ENCODE assay signal across 8 cellular contexts in the genomic region with DNA sequence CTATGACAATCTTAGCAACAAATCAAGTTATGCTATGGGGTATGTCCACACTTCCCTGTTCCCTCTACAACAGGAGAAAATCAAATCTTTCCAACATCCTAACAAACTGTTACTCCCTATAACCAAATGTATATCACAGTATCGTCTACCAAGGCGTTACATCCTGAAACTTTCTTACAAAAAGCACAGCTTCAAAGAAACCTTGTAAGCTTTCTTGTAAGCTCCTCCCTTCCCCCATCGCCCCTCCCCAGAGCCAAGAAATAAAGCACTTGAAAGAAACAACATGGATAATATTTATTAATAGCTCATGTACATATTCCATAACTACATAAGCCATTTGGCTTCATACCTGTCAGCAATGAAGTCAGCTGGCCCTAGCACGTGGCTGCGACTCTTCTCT. TPM values are rescaled to one million over a fixed set of nuclear protein-coding genes. Genes with fewer than 3 reads are reported as not detected.
DNase-seq lines count a peak whose midpoint lies in the region; ATAC-seq and TF ChIP-seq lines count a peak whose summit lies in the region.
"Not testable (repeated sequence)": the region's sequence is repeated elsewhere in the genome, so short reads cannot be mapped to it uniquely, and the experiment has no call there.

No MANE protein-coding gene starts in this region.

- not testable (repeated sequence) for H3K9ac ChIP-seq in IMR-90 (ENCODE audit: low read depth, low read length); SK-N-SH

- not testable (repeated sequence) for H3K9me2 ChIP-seq in SK-N-SH; hepatocyte (replicated peaks; ENCODE audit: insufficient read depth)

- not testable (repeated sequence) for H4K91ac ChIP-seq in IMR-90 (ENCODE audit: insufficient read depth, low read depth, low read length)

- not testable (repeated sequence) for TF ChIP-seq EP300 in SK-N-SH (IDR thresholded peaks at IDR 0.05; ENCODE audit: borderline replicate concordance in 1 of 2, low read depth in 1 of 2, low read length in 1 of 2); suprapubic skin (IDR thresholded peaks at IDR 0.05)

- not testable (repeated sequence) for H3K27me3 ChIP-seq in Caco-2 (replicated peaks; ENCODE audit: control insufficient read depth, insufficient read depth, low read length); IMR-90 (ENCODE audit: control insufficient read depth, insufficient read depth, low read length); SK-N-SH (ENCODE audit: insufficient read depth); hepatocyte; suprapubic skin

- not testable (repeated sequence) for H3K18ac ChIP-seq in IMR-90 (ENCODE audit: low read depth, low read length)

- not testable (repeated sequence) for H3K27ac Mint-ChIP-seq in Caco-2 (ENCODE audit: unreplicated experiment); neural crest cell (ENCODE audit: unreplicated experiment)
- peak overlapping the region; percentile 96 for H3K27ac Mint-ChIP-seq in activated T-cell treated with anti-CD3 and anti-CD28 coated beads, Interleukin-2, amount 50 U/mL, for 72 hours
- H3K27ac Mint-ChIP-seq in central memory CD8-positive, alpha-beta T cell (ENCODE audit: low read depth): peak overlapping the region; percentile 59

- H4K8ac ChIP-seq in IMR-90 (ENCODE audit: low read depth in 2 of 2, low read length in 2 of 2): not testable (repeated sequence)

- H3K4me1 ChIP-seq in Caco-2; IMR-90 (ENCODE audit: control insufficient read depth, insufficient read depth, low read length); SK-N-SH (ENCODE audit: control insufficient read depth in 1 of 2, insufficient read depth in 2 of 2, low read depth in 1 of 2, low read length in 1 of 2); hepatocyte (ENCODE audit: insufficient read depth): not testable (repeated sequence)
- H3K4me1 ChIP-seq in suprapubic skin: peaks cover 35% of the 10 kb centered on the region

- H3K4me3 ChIP-seq in Caco-2 (ENCODE audit: low read depth, low read length); IMR-90 (ENCODE audit: insufficient read depth, low read depth, low read length); hepatocyte: not testable (repeated sequence)
- peak overlapping the region in 1 of 2 experiments; percentile 40; a peak in 1 of 4 replicates for H3K4me3 ChIP-seq in SK-N-SH (ENCODE audit: low read depth in 2 of 2, low read length in 1 of 2)
- H3K4me3 ChIP-seq in suprapubic skin: peak overlapping the region; percentile 84

- POLR2A ChIA-PET in Caco-2 (lab: Charles Lee); IMR-90 (lab: Charles Lee; ENCODE audit: unreplicated experiment); SK-N-SH (lab: Yijun Ruan, JAX): not testable (repeated sequence)

- H2BK20ac ChIP-seq in IMR-90 (ENCODE audit: low read depth, low read length): not testable (repeated sequence)

- H3K79me2 ChIP-seq in SK-N-SH (ENCODE audit: insufficient read depth) (peaks cover 68% of the 10 kb centered on the region), hepatocyte (peaks cover 64% of the 10 kb centered on the region)

- not testable (repeated sequence) for H3K36me3 ChIP-seq in Caco-2 (ENCODE audit: control insufficient read depth, insufficient read depth, low read length); IMR-90 (ENCODE audit: control insufficient read depth, insufficient read depth, low read length); SK-N-SH (replicated peaks in 1 of 2; ENCODE audit: control insufficient read depth in 1 of 2, insufficient read depth in 2 of 2, low read length in 1 of 2); hepatocyte (replicated peaks; ENCODE audit: insufficient read depth, low read depth); suprapubic skin

- H3K4me3 Mint-ChIP-seq in Caco-2 (ENCODE audit: unreplicated experiment) (peak overlapping the region; percentile 63), neural crest cell (peak overlapping the region; percentile 76)
- H3K4me3 Mint-ChIP-seq in activated T-cell treated with anti-CD3 and anti-CD28 coated beads, Interleukin-2, amount 50 U/mL, for 72 hours: peak overlapping the region; percentile 83 to 96
- H3K4me3 Mint-ChIP-seq in central memory CD8-positive, alpha-beta T cell: peak overlapping the region; percentile 61

- in situ Hi-C loops in IMR-90 (cut with MboI; ENCODE audit: low sequenced_read_pairs): not testable (repeated sequence)

- not testable (repeated sequence) for H3K23ac ChIP-seq in IMR-90 (ENCODE audit: low read depth, low read length)

- not testable (repeated sequence) for H2AFZ ChIP-seq in IMR-90 (replicated peaks; ENCODE audit: low read length, poor library complexity); SK-N-SH (ENCODE audit: low read depth); hepatocyte

- not testable (repeated sequence) for H3F3A ChIP-seq in SK-N-SH (replicated peaks; ENCODE audit: insufficient read depth)

- H3K14ac ChIP-seq in IMR-90 (replicated peaks; ENCODE audit: low read depth, low read length): not testable (repeated sequence)

- not testable (repeated sequence) for H2BK15ac ChIP-seq in IMR-90 (ENCODE audit: low read depth, low read length)

- not testable (repeated sequence) for ATAC-seq in IMR-90 (ENCODE audit: low read depth); activated T-cell treated with anti-CD3 and anti-CD28 coated beads, Interleukin-2, amount 50 U/mL, for 72 hours (replicated peaks in 1 of 2); central memory CD8-positive, alpha-beta T cell (replicated peaks; ENCODE audit: extremely low read depth, poor library complexity, severe bottlenecking)

- H4K20me1 ChIP-seq in IMR-90 (ENCODE audit: insufficient read depth, low read length) (peaks cover 29% of the 10 kb centered on the region), SK-N-SH (ENCODE audit: insufficient read depth) (peaks cover 62% of the 10 kb centered on the region), hepatocyte (ENCODE audit: insufficient read depth, poor library complexity, severe bottlenecking) (peaks cover 49% of the 10 kb centered on the region)

- H3K27me3 Mint-ChIP-seq in Caco-2 (ENCODE audit: insufficient read depth, unreplicated experiment); activated T-cell treated with anti-CD3 and anti-CD28 coated beads, Interleukin-2, amount 50 U/mL, for 72 hours (ENCODE audit: low read depth); central memory CD8-positive, alpha-beta T cell; neural crest cell (ENCODE audit: low read depth): not testable (repeated sequence)

- H2BK120ac ChIP-seq in IMR-90 (ENCODE audit: low read depth, low read length): not testable (repeated sequence)

- no CpG with 5 or more reads among the region's 5 CpGs for WGBS in IMR-90 (ENCODE audit: extremely low coverage in 2 of 2, insufficient read length in 1 of 2), 2 experiments
- whole genome bisulfite sequencing in SK-N-SH (ENCODE audit: low lambda C conversion rate): 53% methylated on average over 5 of the region's 5 CpGs
- 41% methylated on average over 5 of the region's 5 CpGs for WGBS in hepatocyte (ENCODE audit: low lambda C conversion rate, missing lambda C conversion rate)
- 8% methylated on average over 5 of the region's 5 CpGs for WGBS in suprapubic skin

- TF ChIP-seq RAD21 in IMR-90 (IDR thresholded peaks at IDR 0.05; ENCODE audit: low read length); SK-N-SH (IDR thresholded peaks at IDR 0.05; ENCODE audit: low read length): not testable (repeated sequence)

- peak overlapping the region; percentile 45 for H3K4me2 ChIP-seq in IMR-90 (ENCODE audit: low read depth, low read length)
- peak overlapping the region; percentile 87 for H3K4me2 ChIP-seq in SK-N-SH
- H3K4me2 ChIP-seq in hepatocyte: peak overlapping the region; percentile 77

- not testable (repeated sequence) for H3K4me1 Mint-ChIP-seq in Caco-2 (ENCODE audit: low read depth, unreplicated experiment)
- H3K4me1 Mint-ChIP-seq in activated T-cell treated with anti-CD3 and anti-CD28 coated beads, Interleukin-2, amount 50 U/mL, for 72 hours (ENCODE audit: low read depth): peaks cover 60% of the 10 kb centered on the region
- peaks cover 56% of the 10 kb centered on the region for H3K4me1 Mint-ChIP-seq in central memory CD8-positive, alpha-beta T cell
- H3K4me1 Mint-ChIP-seq in neural crest cell: peaks cover 31% of the 10 kb centered on the region

- TF ChIP-seq CTCF in Caco-2 (IDR thresholded peaks at IDR 0.05; ENCODE audit: insufficient read depth in 1 of 2, low read depth in 1 of 2, low read length in 1 of 2, severe bottlenecking in 1 of 2, unreplicated experiment in 1 of 2); IMR-90 (conservative IDR thresholded peaks at IDR 0.05; ENCODE audit: low read depth, low read length); SK-N-SH (IDR thresholded peaks at IDR 0.05); hepatocyte (IDR thresholded peaks at IDR 0.05; ENCODE audit: poor library complexity); neural crest cell (conservative IDR thresholded peaks at IDR 0.05); suprapubic skin (IDR thresholded peaks at IDR 0.05): not testable (repeated sequence)

- peaks cover 21% of the 10 kb centered on the region for H3K36me3 Mint-ChIP-seq in Caco-2 (ENCODE audit: insufficient read depth, unreplicated experiment)
- H3K36me3 Mint-ChIP-seq in activated T-cell treated with anti-CD3 and anti-CD28 coated beads, Interleukin-2, amount 50 U/mL, for 72 hours (ENCODE audit: insufficient read depth in 2 of 2); neural crest cell (ENCODE audit: low read depth): not testable (repeated sequence)
- H3K36me3 Mint-ChIP-seq in central memory CD8-positive, alpha-beta T cell (ENCODE audit: insufficient read depth): peaks cover 14% of the 10 kb centered on the region

- not testable (repeated sequence) for H3K79me1 ChIP-seq in IMR-90 (ENCODE audit: low read depth in 1 of 2, low read length in 2 of 2)

- intact Hi-C loops in Caco-2 (cut with micrococcal nuclease; ENCODE audit: unreplicated experiment); IMR-90 (cut with micrococcal nuclease): not testable (repeated sequence)

- not testable (repeated sequence) for H2BK5ac ChIP-seq in IMR-90 (ENCODE audit: low read depth, low read length, poor library complexity, severe bottlenecking)

- not testable (repeated sequence) for H2AK5ac ChIP-seq in IMR-90 (ENCODE audit: low read depth, low read length)

- DNase-seq in Caco-2; IMR-90; SK-N-SH; activated T-cell treated with anti-CD3 and anti-CD28 coated beads, Interleukin-2, amount 50 U/mL, for 72 hours; central memory CD8-positive, alpha-beta T cell (ENCODE audit: low spot score in 2 of 2); hepatocyte (ENCODE audit: low spot score); neural crest cell (ENCODE audit: low read depth, low spot score); suprapubic skin (ENCODE audit: low spot score in 2 of 2): not testable (repeated sequence)

- CTCF ChIA-PET in Caco-2 (lab: Charles Lee); IMR-90 (lab: Yijun Ruan, JAX); SK-N-SH (lab: Yijun Ruan, JAX): not testable (repeated sequence)

- not testable (repeated sequence) for H4K5ac ChIP-seq in IMR-90 (ENCODE audit: low read depth, low read length)

- H2AK9ac ChIP-seq in IMR-90 (replicated peaks; ENCODE audit: low read depth, low read length, poor library complexity): not testable (repeated sequence)

- not testable (repeated sequence) for H3K27ac ChIP-seq in IMR-90 (ENCODE audit: insufficient read depth, low read length); SK-N-SH (ENCODE audit: low read depth in 2 of 2, low read length in 1 of 2); suprapubic skin
- H3K27ac ChIP-seq in hepatocyte: peak overlapping the region; percentile 23

- not testable (repeated sequence) for H3K4ac ChIP-seq in IMR-90 (ENCODE audit: low read depth, low read length)

- not testable (repeated sequence) for H3K9me1 ChIP-seq in IMR-90 (ENCODE audit: insufficient read depth, low read length)

- not testable (repeated sequence) for TF ChIP-seq POLR2A in IMR-90 (IDR thresholded peaks at IDR 0.05; ENCODE audit: low read depth, low read length); suprapubic skin (IDR thresholded peaks at IDR 0.05)

- not testable (repeated sequence) for H3K56ac ChIP-seq in IMR-90 (ENCODE audit: extremely low read depth, insufficient read depth, low read length)

- not testable (repeated sequence) for BruUV-seq in Caco-2 (replicated peaks; lab: Mats Ljungman, UMichigan); IMR-90 (replicated peaks; lab: Mats Ljungman, UMichigan)

- dilution Hi-C loops in IMR-90 (cut with HindIII; ENCODE audit: low sequenced_read_pairs, unreplicated experiment): not testable (repeated sequence)

- not testable (repeated sequence) for H3K9me3 Mint-ChIP-seq in Caco-2 (ENCODE audit: unreplicated experiment); activated T-cell treated with anti-CD3 and anti-CD28 coated beads, Interleukin-2, amount 50 U/mL, for 72 hours; central memory CD8-positive, alpha-beta T cell; neural crest cell

- not testable (repeated sequence) for H3K9me3 ChIP-seq in Caco-2; IMR-90 (ENCODE audit: control insufficient read depth, insufficient read depth, low read length); SK-N-SH; hepatocyte (ENCODE audit: low read depth); suprapubic skin

RNA-seq across cellular contexts. Expression of a gene that starts 2.3 kb away (rescaled TPM):
- 79.1 and 80.2 TPM in 2 replicates for total RNA-seq in Caco-2 (2022)
- total RNA-seq in IMR-90 (2012; rRNA removed): 53.8 and 55.8 TPM in 2 replicates
- polyA plus RNA-seq in IMR-90 (2012; rRNA removed): 11.1 and 13.4 TPM in 2 replicates
- 2.4 and 3.5 TPM in 2 replicates for polyA plus RNA-seq in IMR-90 (2012; cell fraction: cytosol; rRNA removed)
- 5.5 and 29.9 TPM in 2 replicates for polyA plus RNA-seq in IMR-90 (2012; cell fraction: nucleus; rRNA removed; ENCODE audit: low replicate concordance)
- polyA plus RNA-seq in SK-N-SH (2012; rRNA removed): 11.2 and 14.8 TPM in 2 replicates
- 11.7 and 12.4 TPM in 2 replicates for polyA plus RNA-seq in SK-N-SH (2012; cell fraction: cytosol; rRNA removed)
- 16.9 and 32.5 TPM in 2 replicates for polyA plus RNA-seq in SK-N-SH (2012; cell fraction: nucleus; rRNA removed)
- 100 to 1,000 TPM; 165 to 171 TPM for total RNA-seq in activated T-cell treated with anti-CD3 and anti-CD28 coated beads, Interleukin-2, amount 50 U/mL, for 72 hours
- 57.0 and 59.8 TPM in 2 replicates for total RNA-seq in hepatocyte
- polyA plus RNA-seq in hepatocyte: 9.9 and 13.9 TPM in 2 replicates
- 87.1 and 93.3 TPM in 2 replicates for total RNA-seq in neural crest cell
- total RNA-seq in suprapubic skin: 100 to 1,000 TPM; 132 to 446 (median 158) TPM

RNA-seq across cellular contexts. Expression of a gene that starts 59.8 kb away (rescaled TPM):
- total RNA-seq in Caco-2 (2022) (4.0 and 4.5 TPM in 2 replicates), IMR-90 (2012; rRNA removed) (0.28 and 0.36 TPM in 2 replicates), hepatocyte (5.9 and 6.5 TPM in 2 replicates), neural crest cell (3.1 and 3.9 TPM in 2 replicates), suprapubic skin (1 to 10 TPM in 2 of 4 donors, under 1 TPM in 2; 0.52 to 2.7 (median 1.6) TPM)
- polyA plus RNA-seq in IMR-90 (2012; rRNA removed) (0.16 and 0.27 TPM in 2 replicates), SK-N-SH (2012; rRNA removed) (0.66 and 0.93 TPM in 2 replicates), hepatocyte (4.4 and 5.7 TPM in 2 replicates)
- 0.05 and 0.11 TPM in 2 replicates for polyA plus RNA-seq in IMR-90 (2012; cell fraction: cytosol; rRNA removed)
- polyA plus RNA-seq in IMR-90 (2012; cell fraction: nucleus; rRNA removed; ENCODE audit: low replicate concordance): 0.12 and 0.24 TPM in 2 replicates
- 0.70 and 0.90 TPM in 2 replicates for polyA plus RNA-seq in SK-N-SH (2012; cell fraction: cytosol; rRNA removed)
- 1.5 and 1.7 TPM in 2 replicates for polyA plus RNA-seq in SK-N-SH (2012; cell fraction: nucleus; rRNA removed)
- under 1 TPM in 1 of 2 donors, not detected in 1; 0.10 TPM for total RNA-seq in activated T-cell treated with anti-CD3 and anti-CD28 coated beads, Interleukin-2, amount 50 U/mL, for 72 hours
